Comparison of ENCODE assay signal across 9 cellular contexts in genomic region chrX:47194388-47194787, GRCh38. TPM values are rescaled to one million over a fixed set of nuclear protein-coding genes. Genes with fewer than 3 reads are reported as not detected.
DNase-seq lines count a peak whose midpoint lies in the region; ATAC-seq, FAIRE-seq and TF ChIP-seq lines count a peak whose summit lies in the region.
"Had no signal": no experiment of that assay in that cellular context is flagged by ENCODE, and none has a peak within 500 bp of the region (broad histone marks: within the 10 kb centered on the region; RNA-seq: fewer than 3 reads in every experiment).

No MANE protein-coding gene starts in this region.

- H3K23ac ChIP-seq in H1 (ENCODE audit: insufficient read length), result no peak overlapping the region

- H4K5ac ChIP-seq in H1 (ENCODE audit: insufficient read length, low read depth, low read length), result no peak overlapping the region

- peak overlapping the region; percentile 93 for H3K9ac ChIP-seq in OCI-LY3 (ENCODE audit: low read length)
- H3K9ac ChIP-seq in H1 (replicated peaks in 1 of 4; ENCODE audit: extremely low read depth in 1 of 4, low read depth in 3 of 4, low read length in 3 of 4), result peak overlapping the region; percentile 60 to 94 (median 90)
- H3K9ac ChIP-seq in neural progenitor cell, result peak overlapping the region; percentile 99

- ATAC-seq in CD4-positive, CD25-positive, alpha-beta regulatory T cell (ENCODE audit: low read depth in 2 of 2), result no peak
- ATAC-seq in HG02763 (IDR thresholded peaks at IDR 0.05; ENCODE audit: unreplicated experiment) (no peak), GM18519 (IDR thresholded peaks at IDR 0.05; ENCODE audit: low FRiP score, unreplicated experiment) (no peak)

- peaks cover 86% of the 10 kb centered on the region for H3K79me2 ChIP-seq in OCI-LY3 (ENCODE audit: low read length)
- H3K79me2 ChIP-seq in H1 (ENCODE audit: control insufficient read depth in 1 of 2, insufficient read depth in 2 of 2, low read length in 2 of 2), result peaks cover 19 to 50% of the 10 kb centered on the region in 2 experiments; a peak in 3 of 4 replicates
- H3K79me2 ChIP-seq in neural progenitor cell (ENCODE audit: low read depth), result peaks cover 58% of the 10 kb centered on the region

- POLR2A ChIA-PET in H1 (lab: Charles Lee; ENCODE audit: partially characterized antibody), result interaction anchor here (0.6 to 1.5 kb wide), 6 partner anchors 11 to 167 kb away, joined by 3 to 6 read pairs (median 3); no protein-coding TSS in a partner anchor

- peak in 1 of 3 donors; percentile 18 for DNase-seq in CD4-positive, CD25-positive, alpha-beta regulatory T cell
- no peak for DNase-seq in H1 (ENCODE audit: low read depth in 1 of 2, low spot score in 2 of 2)
- DNase-seq in neural progenitor cell (ENCODE audit: low spot score), result no peak
- no peak for DNase-seq in activated CD4-positive, alpha-beta T cell treated with anti-CD3 and anti-CD28 coated beads, Interleukin-2, amount 50 U/mL, for 48 hours
- no peak for DNase-seq in GM13977 (ENCODE audit: low spot score)
- DNase-seq: activated CD4-positive, CD25-positive, alpha-beta regulatory T cell treated with anti-CD3 and anti-CD28 coated beads, Interleukin-2, amount 50 U/mL, for 72 hours had no signal

- TF ChIP-seq CTCF in OCI-LY3 (IDR thresholded peaks at IDR 0.05; ENCODE audit: low read depth, low read length), result no peak
- no peak for TF ChIP-seq CTCF in H1 (IDR thresholded peaks at IDR 0.05; ENCODE audit: control extremely low read depth in 1 of 3, insufficient read depth in 1 of 3, low read depth in 1 of 3, low read length in 3 of 3)
- TF ChIP-seq CTCF in neural progenitor cell (IDR thresholded peaks at IDR 0.05), result no peak
- no peak for TF ChIP-seq CTCF in GM13977 (IDR thresholded peaks at IDR 0.05; ENCODE audit: extremely low read depth, insufficient read depth, missing control alignments)

- TF ChIP-seq POLR2A in H1 (IDR thresholded peaks at IDR 0.05; ENCODE audit: control extremely low read depth in 1 of 2, low read depth in 2 of 2, low read length in 2 of 2), result no peak

- H3K9me3 Mint-ChIP-seq in CD4-positive, CD25-positive, alpha-beta regulatory T cell, result peaks cover 0 to 1% (median 0%) of the 10 kb centered on the region in 7 donors
- no peaks in the 10 kb centered on the region for H3K9me3 Mint-ChIP-seq in neural progenitor cell

- H2BK12ac ChIP-seq in H1 (ENCODE audit: low read depth, low read length), result no peak overlapping the region

- TF ChIP-seq RAD21 in H1 (IDR thresholded peaks at IDR 0.05 in 1 of 2, conservative IDR thresholded peaks at IDR 0.05 in 1 of 2; ENCODE audit: low read depth in 2 of 2, low read length in 2 of 2), result no peak

- peaks cover 54% of the 10 kb centered on the region for H4K20me1 ChIP-seq in OCI-LY3 (ENCODE audit: insufficient read depth, low read length)
- peaks cover 5 to 27% of the 10 kb centered on the region in 2 experiments for H4K20me1 ChIP-seq in H1 (replicated peaks in 1 of 2; ENCODE audit: control insufficient read depth in 1 of 2, insufficient read depth in 2 of 2, low read length in 2 of 2)
- H4K20me1 ChIP-seq in neural progenitor cell (ENCODE audit: low read depth), result peaks cover 54% of the 10 kb centered on the region

- no peak overlapping the region for H2BK120ac ChIP-seq in H1 (replicated peaks; ENCODE audit: low read depth, low read length)

- CTCF ChIA-PET in H1 (lab: Charles Lee; ENCODE audit: partially characterized antibody), result interaction anchor here (1.0 kb wide), 1 partner anchor 76 kb away, joined by 3 read pairs; no protein-coding TSS in a partner anchor

- peaks cover 2% of the 10 kb centered on the region; the same call in 1 of the 2 replicates for H3K23me2 ChIP-seq in H1 (ENCODE audit: low read depth, low read length)

- peaks cover 29% of the 10 kb centered on the region for H3K36me3 Mint-ChIP-seq in CD4-positive, CD25-positive, alpha-beta regulatory T cell
- peaks cover 36% of the 10 kb centered on the region for H3K36me3 Mint-ChIP-seq in neural progenitor cell

- WGBS in H1 (ENCODE audit: extremely low coverage in 1 of 2, insufficient coverage in 1 of 2, insufficient read length in 1 of 2, insufficient replicate concordance in 2 of 2, low coverage in 1 of 2, low lambda C conversion rate in 2 of 2, missing lambda C conversion rate in 1 of 2), 2 experiments, result 21% methylated on average over 8 of the region's 8 CpGs; no CpG with 5 or more reads in 1 of the 2 experiments

- no peak for TF ChIP-seq EP300 in H1 (IDR thresholded peaks at IDR 0.05; ENCODE audit: borderline replicate concordance in 1 of 2, low read depth in 2 of 2, low read length in 2 of 2)

- H2BK15ac ChIP-seq in H1 (ENCODE audit: low read length), result no peak overlapping the region

- H3K36me3 ChIP-seq in CD4-positive, CD25-positive, alpha-beta regulatory T cell (ENCODE audit: control insufficient read depth, insufficient read depth, low read length), result peaks cover 16% of the 10 kb centered on the region
- H3K36me3 ChIP-seq in OCI-LY3 (replicated peaks; ENCODE audit: low read depth, low read length), result peaks cover 57% of the 10 kb centered on the region
- H3K36me3 ChIP-seq in H1 (ENCODE audit: control insufficient read depth in 2 of 4, insufficient read depth in 4 of 4, low read length in 3 of 4), result peaks cover 2 to 28% (median 14%) of the 10 kb centered on the region in 4 experiments
- peaks cover 7% of the 10 kb centered on the region for H3K36me3 ChIP-seq in neural progenitor cell

- H3K18ac ChIP-seq in H1 (ENCODE audit: extremely low read depth, low read length), result no peak overlapping the region

- no peak overlapping the region for H4K8ac ChIP-seq in H1 (ENCODE audit: extremely low read depth, insufficient read depth, low read length)

- H3K27me3 ChIP-seq in CD4-positive, CD25-positive, alpha-beta regulatory T cell (ENCODE audit: control insufficient read depth, insufficient read depth, low read length), result no peaks in the 10 kb centered on the region
- H3K27me3 ChIP-seq in OCI-LY3 (ENCODE audit: low read depth, low read length) (no peaks in the 10 kb centered on the region), H1 (replicated peaks in 1 of 4; ENCODE audit: control insufficient read depth in 3 of 4, extremely low read depth in 1 of 4, insufficient read depth in 3 of 4, low read length in 3 of 4) (no peaks in the 10 kb centered on the region), neural progenitor cell (peaks cover 19% of the 10 kb centered on the region)

- no peak overlapping the region for H2AK5ac ChIP-seq in H1 (ENCODE audit: low read depth, low read length)

- FAIRE-seq in H1 (lab: Jason Lieb, UNC), result no peak

- H3K79me1 ChIP-seq in H1 (ENCODE audit: low read depth, low read length), result peaks cover 6% of the 10 kb centered on the region; the same call in 1 of the 2 replicates

- H3K14ac ChIP-seq in H1 (ENCODE audit: insufficient read length), result no peak overlapping the region

- H2AFZ ChIP-seq in OCI-LY3 (ENCODE audit: low read depth, low read length), result no peak overlapping the region
- no peak overlapping the region for H2AFZ ChIP-seq in H1 (ENCODE audit: low read length)
- no peak overlapping the region for H2AFZ ChIP-seq in neural progenitor cell (replicated peaks)

- H3K56ac ChIP-seq in H1 (replicated peaks; ENCODE audit: insufficient read length, low read depth, low read length), result peak overlapping the region; percentile 59

- H3K27ac Mint-ChIP-seq in CD4-positive, CD25-positive, alpha-beta regulatory T cell, result peak overlapping the region; percentile 96 to 100 (median 99)
- H3K27ac Mint-ChIP-seq in neural progenitor cell, result peak overlapping the region; percentile 99

- H2BK20ac ChIP-seq in H1 (ENCODE audit: low read length), result no peak overlapping the region

- H3K4me2 ChIP-seq in OCI-LY3 (ENCODE audit: low read length) (peak overlapping the region; percentile 86), H1 (ENCODE audit: insufficient read depth in 1 of 2, low read depth in 2 of 2, low read length in 2 of 2) (peak overlapping the region; percentile 64 to 93), neural progenitor cell (peak overlapping the region; percentile 99)

- H3K4me1 ChIP-seq in CD4-positive, CD25-positive, alpha-beta regulatory T cell (ENCODE audit: control insufficient read depth, insufficient read depth, low read length, poor library complexity, severe bottlenecking), result peaks cover 60% of the 10 kb centered on the region
- peaks cover 25% of the 10 kb centered on the region for H3K4me1 ChIP-seq in OCI-LY3 (ENCODE audit: low read length)
- H3K4me1 ChIP-seq in H1 (replicated peaks in 1 of 4; ENCODE audit: control insufficient read depth in 3 of 4, insufficient read depth in 4 of 4, low read length in 3 of 4), result peaks cover 2 to 17% (median 10%) of the 10 kb centered on the region in 4 experiments
- H3K4me1 ChIP-seq in neural progenitor cell, result peaks cover 41% of the 10 kb centered on the region

- in situ Hi-C loops in GM13977 (cut with MboI; ENCODE audit: low pct_unique_long_range_greater_than_20kb, low sequenced_read_pairs, unreplicated experiment), result loop anchor here (25.0 kb wide), 1 partner anchor 318 kb away; no protein-coding TSS in a partner anchor

- H2BK5ac ChIP-seq in H1 (ENCODE audit: low read depth, low read length), result no peak overlapping the region

- H3K4me3 Mint-ChIP-seq in CD4-positive, CD25-positive, alpha-beta regulatory T cell, result peak overlapping the region; percentile 89 to 100 (median 100)
- H3K4me3 Mint-ChIP-seq in neural progenitor cell, result peak overlapping the region; percentile 99

- peak overlapping the region; percentile 92 for H3K4me3 ChIP-seq in CD4-positive, CD25-positive, alpha-beta regulatory T cell (ENCODE audit: low read depth, low read length)
- peak overlapping the region; percentile 97 for H3K4me3 ChIP-seq in OCI-LY3 (ENCODE audit: low read length)
- peak overlapping the region; percentile 70 to 97 (median 83) for H3K4me3 ChIP-seq in H1 (ENCODE audit: extremely low read depth in 1 of 4, insufficient read depth in 2 of 4, low read depth in 3 of 4, low read length in 4 of 4)
- peak overlapping the region; percentile 92 for H3K4me3 ChIP-seq in neural progenitor cell

- no peak overlapping the region for H3K4ac ChIP-seq in H1 (replicated peaks; ENCODE audit: insufficient read length, low read depth, low read length)

- peaks cover 14% of the 10 kb centered on the region for H3F3A ChIP-seq in neural progenitor cell (ENCODE audit: low read depth)

- no peaks in the 10 kb centered on the region for H3K9me3 ChIP-seq in CD4-positive, CD25-positive, alpha-beta regulatory T cell (ENCODE audit: control insufficient read depth in 2 of 2, low read length in 2 of 2)
- no peaks in the 10 kb centered on the region for H3K9me3 ChIP-seq in OCI-LY3 (ENCODE audit: insufficient read depth, low read length)
- H3K9me3 ChIP-seq in H1 (ENCODE audit: insufficient read depth in 2 of 2, low read depth in 1 of 2, low read length in 1 of 2), result no peaks in the 10 kb centered on the region
- no peaks in the 10 kb centered on the region for H3K9me3 ChIP-seq in neural progenitor cell (ENCODE audit: low read depth)

- H3K27ac ChIP-seq in CD4-positive, CD25-positive, alpha-beta regulatory T cell (ENCODE audit: insufficient read depth, low read length, poor library complexity, severe bottlenecking), result peak overlapping the region; percentile 89
- H3K27ac ChIP-seq in OCI-LY3 (ENCODE audit: low read length) (peak overlapping the region; percentile 68), H1 (ENCODE audit: low read depth, low read length) (0 out of 2 replicates have a peak overlapping the region, but pooled peaks have one; percentile 85), neural progenitor cell (peak overlapping the region; percentile 90)

- no peak overlapping the region for H4K91ac ChIP-seq in H1 (replicated peaks; ENCODE audit: insufficient read length, low read length)

- H3K4me1 Mint-ChIP-seq in CD4-positive, CD25-positive, alpha-beta regulatory T cell, result peaks cover 8 to 82% (median 32%) of the 10 kb centered on the region in 4 donors
- peaks cover 57% of the 10 kb centered on the region for H3K4me1 Mint-ChIP-seq in neural progenitor cell

- H3K27me3 Mint-ChIP-seq in CD4-positive, CD25-positive, alpha-beta regulatory T cell, result no peaks in the 10 kb centered on the region
- H3K27me3 Mint-ChIP-seq in neural progenitor cell (ENCODE audit: insufficient read depth, low read depth), result peaks cover 7% of the 10 kb centered on the region

RNA-seq across cellular contexts. Expression of gene UBA1, which starts 0.8 kb away (rescaled TPM):
- 173 TPM for total RNA-seq in CD4-positive, CD25-positive, alpha-beta regulatory T cell
- polyA plus RNA-seq in CD4-positive, CD25-positive, alpha-beta regulatory T cell, result 100 to 1,000 TPM; 163 to 210 (median 175) TPM
- total RNA-seq in H1 (2021; fragmentation: NEBNext Ultra II Directional; extraction: Animal tissue kit (Norgen Biotek cat#: 25700)), result 313 and 325 TPM in 2 replicates
- 458 and 562 TPM in 2 replicates for polyA plus RNA-seq in H1 (2011; rRNA removed)
- polyA plus RNA-seq in H1 (2011; cell fraction: cytosol; rRNA removed), result 389 TPM
- polyA plus RNA-seq in H1 (2011; cell fraction: nucleus; rRNA removed), result 640 TPM
- 242 to 369 TPM (median 343 TPM) in 4 replicates for polyA plus RNA-seq in H1 (2012, experiment 1 of 2)
- 340 TPM for polyA plus RNA-seq in H1 (2012, experiment 2 of 2)
- polyA plus RNA-seq in H1 (2013, experiment 1 of 2), result 179 TPM
- 156 TPM for polyA plus RNA-seq in H1 (2013, experiment 2 of 2)
- polyA minus RNA-seq in H1 (2011; rRNA and poly(A)+ RNA removed), result 380 and 389 TPM in 2 replicates
- polyA minus RNA-seq in H1 (2011; cell fraction: cytosol; rRNA and poly(A)+ RNA removed), result 162 TPM
- 128 TPM for polyA minus RNA-seq in H1 (2011; cell fraction: nucleus; rRNA and poly(A)+ RNA removed)
- total RNA-seq in neural progenitor cell (ENCODE audit: low replicate concordance), result 291 and 537 TPM in 2 replicates

RNA-seq across cellular contexts. Expression of gene CDK16, which starts 24.1 kb away (rescaled TPM):
- 186 TPM for total RNA-seq in CD4-positive, CD25-positive, alpha-beta regulatory T cell
- polyA plus RNA-seq in CD4-positive, CD25-positive, alpha-beta regulatory T cell, result 10 to 100 TPM in 1 of 4 donors, 1 to 10 TPM in 3; 3.9 to 10.7 (median 7.2) TPM
- total RNA-seq in H1 (2021; fragmentation: NEBNext Ultra II Directional; extraction: Animal tissue kit (Norgen Biotek cat#: 25700)), result 117 and 124 TPM in 2 replicates
- 204 and 226 TPM in 2 replicates for polyA plus RNA-seq in H1 (2011; rRNA removed)
- 139 TPM for polyA plus RNA-seq in H1 (2011; cell fraction: cytosol; rRNA removed)
- 264 TPM for polyA plus RNA-seq in H1 (2011; cell fraction: nucleus; rRNA removed)
- 89.5 to 152 TPM (median 129 TPM) in 4 replicates for polyA plus RNA-seq in H1 (2012, experiment 1 of 2)
- 174 TPM for polyA plus RNA-seq in H1 (2012, experiment 2 of 2)
- 65.4 TPM for polyA plus RNA-seq in H1 (2013, experiment 1 of 2)
- polyA plus RNA-seq in H1 (2013, experiment 2 of 2), result 71.0 TPM
- 184 and 211 TPM in 2 replicates for polyA minus RNA-seq in H1 (2011; rRNA and poly(A)+ RNA removed)
- 125 TPM for polyA minus RNA-seq in H1 (2011; cell fraction: cytosol; rRNA and poly(A)+ RNA removed)
- polyA minus RNA-seq in H1 (2011; cell fraction: nucleus; rRNA and poly(A)+ RNA removed), result 88.4 TPM
- total RNA-seq in neural progenitor cell (ENCODE audit: low replicate concordance), result 166 and 248 TPM in 2 replicates

RNA-seq across cellular contexts. Expression of gene USP11, which starts 38.4 kb away (rescaled TPM):
- total RNA-seq in CD4-positive, CD25-positive, alpha-beta regulatory T cell, result 97.3 TPM
- 10 to 100 TPM; 46.0 to 69.2 (median 56.3) TPM for polyA plus RNA-seq in CD4-positive, CD25-positive, alpha-beta regulatory T cell
- total RNA-seq in H1 (2021; fragmentation: NEBNext Ultra II Directional; extraction: Animal tissue kit (Norgen Biotek cat#: 25700)), result 84.0 and 84.3 TPM in 2 replicates
- 40.9 and 64.6 TPM in 2 replicates for polyA plus RNA-seq in H1 (2011; rRNA removed)
- 42.2 TPM for polyA plus RNA-seq in H1 (2011; cell fraction: cytosol; rRNA removed)
- polyA plus RNA-seq in H1 (2011; cell fraction: nucleus; rRNA removed), result 156 TPM
- polyA plus RNA-seq in H1 (2012, experiment 1 of 2), result 88.4 to 130 TPM (median 113 TPM) in 4 replicates
- 93.9 TPM for polyA plus RNA-seq in H1 (2012, experiment 2 of 2)
- 43.1 TPM for polyA plus RNA-seq in H1 (2013, experiment 1 of 2)
- 38.3 TPM for polyA plus RNA-seq in H1 (2013, experiment 2 of 2)
- 133 and 151 TPM in 2 replicates for polyA minus RNA-seq in H1 (2011; rRNA and poly(A)+ RNA removed)
- 58.6 TPM for polyA minus RNA-seq in H1 (2011; cell fraction: cytosol; rRNA and poly(A)+ RNA removed)
- 72.3 TPM for polyA minus RNA-seq in H1 (2011; cell fraction: nucleus; rRNA and poly(A)+ RNA removed)
- 106 and 158 TPM in 2 replicates for total RNA-seq in neural progenitor cell (ENCODE audit: low replicate concordance)

RNA-seq across cellular contexts. Expression of gene RBM10, which starts 49.4 kb away (rescaled TPM):
- total RNA-seq in CD4-positive, CD25-positive, alpha-beta regulatory T cell, result 37.6 TPM
- polyA plus RNA-seq in CD4-positive, CD25-positive, alpha-beta regulatory T cell, result 10 to 100 TPM; 17.9 to 22.6 (median 22.0) TPM
- total RNA-seq in H1 (2021; fragmentation: NEBNext Ultra II Directional; extraction: Animal tissue kit (Norgen Biotek cat#: 25700)), result 64.0 and 69.8 TPM in 2 replicates
- polyA plus RNA-seq in H1 (2011; rRNA removed), result 35.7 and 60.8 TPM in 2 replicates
- polyA plus RNA-seq in H1 (2011; cell fraction: cytosol; rRNA removed), result 42.0 TPM
- 83.4 TPM for polyA plus RNA-seq in H1 (2011; cell fraction: nucleus; rRNA removed)
- 34.4 to 65.4 TPM (median 57.5 TPM) in 4 replicates for polyA plus RNA-seq in H1 (2012, experiment 1 of 2)
- 35.6 TPM for polyA plus RNA-seq in H1 (2012, experiment 2 of 2)
- 42.9 TPM for polyA plus RNA-seq in H1 (2013, experiment 1 of 2)
- 41.4 TPM for polyA plus RNA-seq in H1 (2013, experiment 2 of 2)
- 26.5 and 36.4 TPM in 2 replicates for polyA minus RNA-seq in H1 (2011; rRNA and poly(A)+ RNA removed)
- polyA minus RNA-seq in H1 (2011; cell fraction: cytosol; rRNA and poly(A)+ RNA removed), result 48.5 TPM
- polyA minus RNA-seq in H1 (2011; cell fraction: nucleus; rRNA and poly(A)+ RNA removed), result 25.3 TPM
- total RNA-seq in neural progenitor cell (ENCODE audit: low replicate concordance), result 26.5 and 65.9 TPM in 2 replicates

RNA-seq across cellular contexts. Expression of gene NDUFB11, which starts 49.9 kb away (rescaled TPM):
- 50.3 TPM for total RNA-seq in CD4-positive, CD25-positive, alpha-beta regulatory T cell
- 100 to 1,000 TPM; 164 to 190 (median 179) TPM for polyA plus RNA-seq in CD4-positive, CD25-positive, alpha-beta regulatory T cell
- total RNA-seq in H1 (2021; fragmentation: NEBNext Ultra II Directional; extraction: Animal tissue kit (Norgen Biotek cat#: 25700)), result 120 and 127 TPM in 2 replicates
- 131 and 178 TPM in 2 replicates for polyA plus RNA-seq in H1 (2011; rRNA removed)
- 113 TPM for polyA plus RNA-seq in H1 (2011; cell fraction: cytosol; rRNA removed)
- polyA plus RNA-seq in H1 (2011; cell fraction: nucleus; rRNA removed), result 103 TPM
- polyA plus RNA-seq in H1 (2012, experiment 1 of 2), result 87.9 to 121 TPM (median 120 TPM) in 4 replicates
- 95.2 TPM for polyA plus RNA-seq in H1 (2012, experiment 2 of 2)
- 120 TPM for polyA plus RNA-seq in H1 (2013, experiment 1 of 2)
- polyA plus RNA-seq in H1 (2013, experiment 2 of 2), result 139 TPM
- 56.4 and 66.3 TPM in 2 replicates for polyA minus RNA-seq in H1 (2011; rRNA and poly(A)+ RNA removed)
- 26.3 TPM for polyA minus RNA-seq in H1 (2011; cell fraction: cytosol; rRNA and poly(A)+ RNA removed)
- polyA minus RNA-seq in H1 (2011; cell fraction: nucleus; rRNA and poly(A)+ RNA removed), result 38.8 TPM
- 53.1 and 86.1 TPM in 2 replicates for total RNA-seq in neural progenitor cell (ENCODE audit: low replicate concordance)
